In the genomic region with DNA sequence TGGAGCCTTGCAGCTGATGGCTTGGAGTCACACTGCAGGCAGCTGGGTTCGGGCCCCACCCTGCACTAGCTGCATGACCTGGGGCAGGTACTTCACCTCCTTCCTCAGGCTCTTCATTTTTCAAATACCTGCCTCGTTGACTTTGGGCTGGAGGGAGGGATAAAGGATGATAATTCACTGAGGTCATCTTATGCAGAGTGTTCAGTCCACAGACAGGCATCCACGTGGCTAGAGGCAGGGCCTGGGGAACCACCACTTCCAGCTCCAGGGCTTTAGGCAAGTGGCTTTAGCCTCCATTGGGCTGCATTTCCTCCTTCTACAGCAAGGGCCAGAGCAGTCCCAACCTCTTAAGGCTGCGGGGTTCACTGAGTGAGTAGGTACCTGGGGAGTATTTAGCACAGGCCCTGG, we compare ENCODE assay signal across 17 cellular contexts.
DNase-seq lines count a peak whose midpoint lies in the region; ATAC-seq and TF ChIP-seq lines count a peak whose summit lies in the region.
"Had no signal": no experiment of that assay in that cellular context is flagged by ENCODE, and none has a peak within 500 bp of the region (broad histone marks: within the 10 kb centered on the region; RNA-seq: fewer than 3 reads in every experiment).

No MANE protein-coding gene starts in this region.

- no peak overlapping the region for H3K4me3 Mint-ChIP-seq in glutamatergic neuron (ENCODE audit: unreplicated experiment)
- no peak overlapping the region for H3K4me3 Mint-ChIP-seq in stimulated activated naive B cell treated with anti-CD40 and anti-IgM and Interleukin-4, amounts not matched to agents 10 μg/mL and 1 μg/mL and 100 μg/mL, for 72 hours
- H3K4me3 Mint-ChIP-seq: T-helper 1 cell treated with Interleukin-12 subunit alpha and Interleukin-12 subunit beta and Interleukin-4 antibody, amounts not matched to agents 30 μg/mL and 1 μg/mL, for 36 hours; type B pancreatic cell had no signal

- H3K27ac Mint-ChIP-seq in glutamatergic neuron (ENCODE audit: unreplicated experiment) = peak overlapping the region; percentile 96
- H3K27ac Mint-ChIP-seq in stimulated activated naive B cell treated with anti-CD40 and anti-IgM and Interleukin-4, amounts not matched to agents 10 μg/mL and 1 μg/mL and 100 μg/mL, for 72 hours = peak overlapping the region; percentile 90
- H3K27ac Mint-ChIP-seq: T-helper 1 cell treated with Interleukin-12 subunit alpha and Interleukin-12 subunit beta and Interleukin-4 antibody, amounts not matched to agents 30 μg/mL and 1 μg/mL, for 36 hours had no signal

- CTCF ChIA-PET in RWPE1 (lab: Yijun Ruan, JAX) = interaction anchor here (0.6 to 0.9 kb wide), 3 partner anchors 79 to 1517 kb away, joined by 3 to 7 read pairs (median 4); no protein-coding TSS in a partner anchor

- peak; percentile 71 to 74 for ATAC-seq in stimulated activated naive B cell treated with anti-CD40 and anti-IgM and Interleukin-4, amounts not matched to agents 10 μg/mL and 1 μg/mL and 100 μg/mL, for 72 hours (replicated peaks)
- ATAC-seq in HG03457 (IDR thresholded peaks at IDR 0.05; ENCODE audit: unreplicated experiment) = no peak

- peak; percentile 30 for DNase-seq in SIG-M5 treated with dmso at 0.1 percent for 504 hours (lab: John Stamatoyannopoulos, UW; ENCODE audit: unreplicated experiment)
- DNase-seq in SIG-M5 (lab: John Stamatoyannopoulos, UW) = no peak
- peak; percentile 38 for DNase-seq in RWPE1 (ENCODE audit: low spot score)
- no peak for DNase-seq in glutamatergic neuron
- no peak for DNase-seq in stimulated activated naive B cell treated with anti-CD40 and anti-IgM and Interleukin-4, amounts not matched to agents 10 μg/mL and 1 μg/mL and 100 μg/mL, for 72 hours
- no peak for DNase-seq in midbrain (lab: John Stamatoyannopoulos, UW)
- no peak for DNase-seq in C1 segment of cervical spinal cord (lab: John Stamatoyannopoulos, UW)
- DNase-seq: activated CD4-positive, alpha-beta T cell treated with anti-CD3 and anti-CD28 coated beads for 1 hour; activated gamma-delta T cell treated with Interleukin-2 at 50 U/mL for 16 hours; head of caudate nucleus; stimulated activated naive CD4-positive, alpha-beta T cell had no signal

- POLR2A ChIA-PET in RWPE1 (lab: Yijun Ruan, JAX; ENCODE audit: low non-redundant PET) = interaction anchor here (1.1 kb wide), 1 partner anchor 11 kb away, joined by 3 read pairs; no protein-coding TSS in a partner anchor

- no peak for TF ChIP-seq CTCF in RWPE1 (conservative IDR thresholded peaks at IDR 0.05; ENCODE audit: low read depth)
- no peak for TF ChIP-seq CTCF in glutamatergic neuron (IDR thresholded peaks at IDR 0.05; ENCODE audit: partially characterized antibody, unreplicated experiment)

- peaks cover 31% of the 10 kb centered on the region for H3K4me1 Mint-ChIP-seq in glutamatergic neuron (ENCODE audit: low read depth, unreplicated experiment)
- H3K4me1 Mint-ChIP-seq in stimulated activated naive B cell treated with anti-CD40 and anti-IgM and Interleukin-4, amounts not matched to agents 10 μg/mL and 1 μg/mL and 100 μg/mL, for 72 hours = peaks cover 44 to 72% of the 10 kb centered on the region in 2 donors

- H3K27ac ChIP-seq in RWPE1 = peak overlapping the region; percentile 77
- H3K27ac ChIP-seq: esophagus muscularis mucosa, parathyroid adenoma, skin epidermis had no signal

- H3K9me3 Mint-ChIP-seq in glutamatergic neuron (ENCODE audit: unreplicated experiment) = peaks cover 25% of the 10 kb centered on the region
- H3K9me3 Mint-ChIP-seq in stimulated activated naive B cell treated with anti-CD40 and anti-IgM and Interleukin-4, amounts not matched to agents 10 μg/mL and 1 μg/mL and 100 μg/mL, for 72 hours = no peaks in the 10 kb centered on the region
- H3K9me3 Mint-ChIP-seq: T-helper 1 cell treated with Interleukin-12 subunit alpha and Interleukin-12 subunit beta and Interleukin-4 antibody, amounts not matched to agents 30 μg/mL and 1 μg/mL, for 36 hours; type B pancreatic cell had no signal

- peaks cover 4% of the 10 kb centered on the region for H3K36me3 Mint-ChIP-seq in glutamatergic neuron (ENCODE audit: unreplicated experiment)
- peaks cover 28 to 39% of the 10 kb centered on the region in 2 donors for H3K36me3 Mint-ChIP-seq in stimulated activated naive B cell treated with anti-CD40 and anti-IgM and Interleukin-4, amounts not matched to agents 10 μg/mL and 1 μg/mL and 100 μg/mL, for 72 hours
- H3K36me3 Mint-ChIP-seq: type B pancreatic cell had no signal

- H3K27me3 Mint-ChIP-seq in glutamatergic neuron (ENCODE audit: unreplicated experiment) = peaks cover 5% of the 10 kb centered on the region
- H3K27me3 Mint-ChIP-seq in stimulated activated naive B cell treated with anti-CD40 and anti-IgM and Interleukin-4, amounts not matched to agents 10 μg/mL and 1 μg/mL and 100 μg/mL, for 72 hours = no peaks in the 10 kb centered on the region
- H3K27me3 Mint-ChIP-seq: type B pancreatic cell had no signal

Comparison
In these comparisons a context has a peak if more than half of its experiments do, and no peak if none do; other contexts are left out.
1. DNase-seq: peak in SIG-M5 treated with dmso at 0.1 percent for 504 hours (single experiment) and RWPE1 (single experiment); none in SIG-M5 (single experiment), glutamatergic neuron (single experiment), stimulated activated naive B cell treated with anti-CD40 and anti-IgM and Interleukin-4, amounts not matched to agents 10 μg/mL and 1 μg/mL and 100 μg/mL, for 72 hours (single experiment), midbrain (single experiment) and C1 segment of cervical spinal cord (0 of 14).